1 cellular context compared by ENCODE assay signal in genomic region chr2:101354420-101354819, GRCh38.
TF ChIP-seq lines count a peak whose summit lies in the region.

No MANE protein-coding gene starts in this region.

TF ChIP-seq in GM23338, 12 proteins besides CTCF, POLR2A, EP300 and RAD21 (continued from another document):
- TF ChIP-seq ZNF462 (CRISPR knock-in tag; IDR thresholded peaks at IDR 0.05), result no peak
- no peak for TF ChIP-seq POLR2AphosphoS5 (IDR thresholded peaks at IDR 0.05; ENCODE audit: low read depth)
- no peak for TF ChIP-seq JUNB (IDR thresholded peaks at IDR 0.05; ENCODE audit: unreplicated experiment)
- no peak for TF ChIP-seq EZH2phosphoT487 (IDR thresholded peaks at IDR 0.05; ENCODE audit: unreplicated experiment)
- TF ChIP-seq, protein P1, sequence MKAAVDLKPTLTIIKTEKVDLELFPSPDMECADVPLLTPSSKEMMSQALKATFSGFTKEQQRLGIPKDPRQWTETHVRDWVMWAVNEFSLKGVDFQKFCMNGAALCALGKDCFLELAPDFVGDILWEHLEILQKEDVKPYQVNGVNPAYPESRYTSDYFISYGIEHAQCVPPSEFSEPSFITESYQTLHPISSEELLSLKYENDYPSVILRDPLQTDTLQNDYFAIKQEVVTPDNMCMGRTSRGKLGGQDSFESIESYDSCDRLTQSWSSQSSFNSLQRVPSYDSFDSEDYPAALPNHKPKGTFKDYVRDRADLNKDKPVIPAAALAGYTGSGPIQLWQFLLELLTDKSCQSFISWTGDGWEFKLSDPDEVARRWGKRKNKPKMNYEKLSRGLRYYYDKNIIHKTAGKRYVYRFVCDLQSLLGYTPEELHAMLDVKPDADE (IDR thresholded peaks at IDR 0.05), result no peak
- no peak for TF ChIP-seq ZNF114 (CRISPR knock-in tag; IDR thresholded peaks at IDR 0.05)
- TF ChIP-seq, protein P2, sequence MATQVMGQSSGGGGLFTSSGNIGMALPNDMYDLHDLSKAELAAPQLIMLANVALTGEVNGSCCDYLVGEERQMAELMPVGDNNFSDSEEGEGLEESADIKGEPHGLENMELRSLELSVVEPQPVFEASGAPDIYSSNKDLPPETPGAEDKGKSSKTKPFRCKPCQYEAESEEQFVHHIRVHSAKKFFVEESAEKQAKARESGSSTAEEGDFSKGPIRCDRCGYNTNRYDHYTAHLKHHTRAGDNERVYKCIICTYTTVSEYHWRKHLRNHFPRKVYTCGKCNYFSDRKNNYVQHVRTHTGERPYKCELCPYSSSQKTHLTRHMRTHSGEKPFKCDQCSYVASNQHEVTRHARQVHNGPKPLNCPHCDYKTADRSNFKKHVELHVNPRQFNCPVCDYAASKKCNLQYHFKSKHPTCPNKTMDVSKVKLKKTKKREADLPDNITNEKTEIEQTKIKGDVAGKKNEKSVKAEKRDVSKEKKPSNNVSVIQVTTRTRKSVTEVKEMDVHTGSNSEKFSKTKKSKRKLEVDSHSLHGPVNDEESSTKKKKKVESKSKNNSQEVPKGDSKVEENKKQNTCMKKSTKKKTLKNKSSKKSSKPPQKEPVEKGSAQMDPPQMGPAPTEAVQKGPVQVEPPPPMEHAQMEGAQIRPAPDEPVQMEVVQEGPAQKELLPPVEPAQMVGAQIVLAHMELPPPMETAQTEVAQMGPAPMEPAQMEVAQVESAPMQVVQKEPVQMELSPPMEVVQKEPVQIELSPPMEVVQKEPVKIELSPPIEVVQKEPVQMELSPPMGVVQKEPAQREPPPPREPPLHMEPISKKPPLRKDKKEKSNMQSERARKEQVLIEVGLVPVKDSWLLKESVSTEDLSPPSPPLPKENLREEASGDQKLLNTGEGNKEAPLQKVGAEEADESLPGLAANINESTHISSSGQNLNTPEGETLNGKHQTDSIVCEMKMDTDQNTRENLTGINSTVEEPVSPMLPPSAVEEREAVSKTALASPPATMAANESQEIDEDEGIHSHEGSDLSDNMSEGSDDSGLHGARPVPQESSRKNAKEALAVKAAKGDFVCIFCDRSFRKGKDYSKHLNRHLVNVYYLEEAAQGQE (IDR thresholded peaks at IDR 0.05; ENCODE audit: unreplicated experiment), result no peak
- TF ChIP-seq ZNF331 (CRISPR knock-in tag; IDR thresholded peaks at IDR 0.05; ENCODE audit: low read depth), result no peak
- TF ChIP-seq STAT1 (IDR thresholded peaks at IDR 0.05; ENCODE audit: unreplicated experiment), result no peak
- TF ChIP-seq EZH2 (IDR thresholded peaks at IDR 0.05; ENCODE audit: low read depth, unreplicated experiment), result no peak
- TF ChIP-seq CREB1 (CRISPR knock-in tag; IDR thresholded peaks at IDR 0.05; ENCODE audit: low read depth), result no peak
